ENCODE assay signal across 1 cellular context in genomic region chr1:242017580-242018233, GRCh38.
TF ChIP-seq lines count a peak whose summit lies in the region.

No MANE protein-coding gene starts in this region.

TF ChIP-seq in K562, 482 proteins besides CTCF, POLR2A, EP300 and RAD21 (continued from another document and continues in another):
- TF ChIP-seq GMEB1 (CRISPR knock-in tag; IDR thresholded peaks at IDR 0.05) (no peak), MAZ (CRISPR knock-in tag; conservative IDR thresholded peaks at IDR 0.05 in 1 of 2, IDR thresholded peaks at IDR 0.05 in 1 of 2) (peak in 1 of 2 experiments; percentile 95; a peak in 2 of 4 replicates), ZNF830 (CRISPR knock-in tag; IDR thresholded peaks at IDR 0.05) (no peak), RBM15 (IDR thresholded peaks at IDR 0.05; ENCODE audit: insufficient read depth, low read length) (no peak), NR3C1 (CRISPR knock-in tag; IDR thresholded peaks at IDR 0.05) (no peak), BHLHE40 (IDR thresholded peaks at IDR 0.05; ENCODE audit: low read length) (no peak), MYNN (IDR thresholded peaks at IDR 0.05) (no peak), MYNN (CRISPR knock-in tag; IDR thresholded peaks at IDR 0.05) (no peak), CLOCK (CRISPR knock-in tag; IDR thresholded peaks at IDR 0.05; ENCODE audit: borderline replicate concordance) (no peak), CREBBP (IDR thresholded peaks at IDR 0.05; ENCODE audit: low read depth, low read length) (no peak), MAFG (tag; conservative IDR thresholded peaks at IDR 0.05) (peak; percentile 70), ZSCAN29 (IDR thresholded peaks at IDR 0.05) (no peak), ZNF778 (CRISPR knock-in tag; IDR thresholded peaks at IDR 0.05) (no peak), TEAD1 (CRISPR knock-in tag; IDR thresholded peaks at IDR 0.05) (no peak), USF2 (CRISPR knock-in tag; IDR thresholded peaks at IDR 0.05) (no peak), ZNF639 (CRISPR knock-in tag; conservative IDR thresholded peaks at IDR 0.05 in 1 of 2, IDR thresholded peaks at IDR 0.05 in 1 of 2) (no peak), ZBTB40 (IDR thresholded peaks at IDR 0.05) (no peak), ZBTB40 (CRISPR knock-in tag; IDR thresholded peaks at IDR 0.05) (no peak), MTF1 (CRISPR knock-in tag; IDR thresholded peaks at IDR 0.05; ENCODE audit: borderline replicate concordance) (no peak), CHD7 (IDR thresholded peaks at IDR 0.05; ENCODE audit: low read depth, low read length) (no peak), IFI16 (CRISPR knock-in tag; IDR thresholded peaks at IDR 0.05) (no peak), SIN3A (IDR thresholded peaks at IDR 0.05; ENCODE audit: borderline replicate concordance in 2 of 2, control insufficient read depth in 1 of 2, low read depth in 2 of 2, low read length in 2 of 2) (no peak), SRSF3 (IDR thresholded peaks at IDR 0.05; ENCODE audit: insufficient read depth, low read length) (no peak), ZNF140 (CRISPR knock-in tag; IDR thresholded peaks at IDR 0.05) (no peak), LARP7 (IDR thresholded peaks at IDR 0.05) (no peak), ZNF174 (CRISPR knock-in tag; IDR thresholded peaks at IDR 0.05) (no peak)
